In genomic region chr5:177089146-177089545, GRCh38 we compare ENCODE assay signal across 15 cellular contexts. TPM values are rescaled to one million over a fixed set of nuclear protein-coding genes. Genes with fewer than 3 reads are reported as not detected.
DNase-seq lines count a peak whose midpoint lies in the region; ATAC-seq and TF ChIP-seq lines count a peak whose summit lies in the region.
"Had no signal": no experiment of that assay in that cellular context is flagged by ENCODE, and none has a peak within 500 bp of the region (broad histone marks: within the 10 kb centered on the region; RNA-seq: fewer than 3 reads in every experiment).

No MANE protein-coding gene starts in this region.

- H3K23ac ChIP-seq in mesenchymal stem cell (ENCODE audit: low read length in 2 of 2): no peak overlapping the region

- H3K9me2 ChIP-seq in HCT116 (ENCODE audit: insufficient read depth): no peaks in the 10 kb centered on the region

- POLR2A ChIA-PET in HCT116 (lab: Charles Lee): no interaction called here

- H2BK12ac ChIP-seq in mesenchymal stem cell (ENCODE audit: low read length in 2 of 2): no peak overlapping the region

- H3K9me3 Mint-ChIP-seq in endothelial cell (ENCODE audit: unreplicated experiment): no peaks in the 10 kb centered on the region
- no peaks in the 10 kb centered on the region for H3K9me3 Mint-ChIP-seq in type B pancreatic cell
- H3K9me3 Mint-ChIP-seq: activated CD4-positive, alpha-beta memory T cell treated with anti-CD3 and anti-CD28 coated beads, Interleukin-2, amount 10 ng/mL, durations not matched to agents 7 days and 5 days; activated naive CD8-positive, alpha-beta T cell treated with anti-CD3 and anti-CD28 coated beads, Interleukin-2, amount 10 ng/mL, durations not matched to agents 7 days and 5 days had no signal

- intact Hi-C loops in HCT116 (cut with micrococcal nuclease): no loop called here

- peaks cover 7% of the 10 kb centered on the region for H3K79me1 ChIP-seq in mesenchymal stem cell (replicated peaks; ENCODE audit: low read length, poor library complexity, severe bottlenecking)

- no peak overlapping the region for H4K8ac ChIP-seq in mesenchymal stem cell (ENCODE audit: low read length)

- no peak overlapping the region for H2BK5ac ChIP-seq in mesenchymal stem cell (ENCODE audit: low read depth, low read length, poor library complexity, severe bottlenecking)

- no peaks in the 10 kb centered on the region for H3K36me3 Mint-ChIP-seq in endothelial cell (ENCODE audit: low read depth, unreplicated experiment)
- no peaks in the 10 kb centered on the region for H3K36me3 Mint-ChIP-seq in type B pancreatic cell

- peaks cover 21% of the 10 kb centered on the region for H3K79me2 ChIP-seq in HCT116 (ENCODE audit: insufficient read depth, low read length)

- H3K18ac ChIP-seq in mesenchymal stem cell (ENCODE audit: low read depth in 1 of 2, low read length in 2 of 2): peak overlapping the region in 1 of 2 experiments; percentile 31

- H2BK15ac ChIP-seq in mesenchymal stem cell (ENCODE audit: low read depth, poor library complexity, severe bottlenecking): no peak overlapping the region

- RAD21 ChIA-PET in HCT116 (lab: Charles Lee; ENCODE audit: low non-redundant PET in 1 of 2, low total read pairs in 2 of 2, uncharacterized antibody in 2 of 2, unreplicated experiment in 2 of 2): no interaction called here

- no peak overlapping the region for H3K27ac Mint-ChIP-seq in endothelial cell (ENCODE audit: unreplicated experiment)
- H3K27ac Mint-ChIP-seq in type B pancreatic cell: peak overlapping the region; percentile 77
- H3K27ac Mint-ChIP-seq: activated CD4-positive, alpha-beta memory T cell treated with anti-CD3 and anti-CD28 coated beads, Interleukin-2, amount 10 ng/mL, durations not matched to agents 7 days and 5 days; activated naive CD8-positive, alpha-beta T cell treated with anti-CD3 and anti-CD28 coated beads, Interleukin-2, amount 10 ng/mL, durations not matched to agents 7 days and 5 days had no signal

- DNase-seq in HCT116 (ENCODE audit: low read depth, low spot score) (no peak), endothelial cell (ENCODE audit: low spot score) (no peak), mesenchymal stem cell (peak; percentile 37), type B pancreatic cell (ENCODE audit: extremely low spot score, unreplicated experiment) (no peak), HuH-7 (ENCODE audit: low spot score) (no peak), GM13977 (ENCODE audit: low spot score) (no peak)
- DNase-seq: activated CD4-positive, alpha-beta memory T cell treated with anti-CD3 and anti-CD28 coated beads, Interleukin-2, amount 10 ng/mL, durations not matched to agents 7 days and 5 days; activated naive CD8-positive, alpha-beta T cell treated with anti-CD3 and anti-CD28 coated beads, Interleukin-2, amount 10 ng/mL, durations not matched to agents 7 days and 5 days; MV-4-11; NCI-H2081; NCI-H526 treated with DMSO at 0.1 percent for 48 hours; posterior cingulate gyrus had no signal

- H3K36me3 ChIP-seq in HCT116 (ENCODE audit: control insufficient read depth in 1 of 2, insufficient read depth in 2 of 2, low read length in 2 of 2): peaks cover 3 to 12% of the 10 kb centered on the region in 2 experiments; a peak in 2 of 4 replicates
- peaks cover 0 to 48% of the 10 kb centered on the region in 2 experiments for H3K36me3 ChIP-seq in mesenchymal stem cell (ENCODE audit: control insufficient read depth in 1 of 2, insufficient read depth in 2 of 2, low read depth in 1 of 2, low read length in 2 of 2)
- H3K36me3 ChIP-seq: cardiac muscle cell had no signal

- TF ChIP-seq CTCF in HCT116 (IDR thresholded peaks at IDR 0.05 in 2 of 3, conservative IDR thresholded peaks at IDR 0.05 in 1 of 3; ENCODE audit: borderline replicate concordance in 1 of 3, insufficient read depth in 1 of 3, low read depth in 2 of 3, low read length in 2 of 3) (no peak), endothelial cell (IDR thresholded peaks at IDR 0.05; ENCODE audit: unreplicated experiment) (no peak), type B pancreatic cell (conservative IDR thresholded peaks at IDR 0.05) (no peak), GM13977 (IDR thresholded peaks at IDR 0.05; ENCODE audit: extremely low read depth, insufficient read depth, missing control alignments) (no peak)

- H3K27me3 ChIP-seq in HCT116 (ENCODE audit: insufficient read depth, low read length) (no peaks in the 10 kb centered on the region), mesenchymal stem cell (ENCODE audit: control insufficient read depth in 1 of 2, insufficient read depth in 1 of 2, low read length in 2 of 2) (peaks cover 0 to 46% of the 10 kb centered on the region in 2 experiments)

- H3K27ac ChIP-seq in HCT116 (ENCODE audit: low read depth, low read length) (no peak overlapping the region), mesenchymal stem cell (ENCODE audit: low read length, poor library complexity, severe bottlenecking) (no peak overlapping the region)
- H3K27ac ChIP-seq: cardiac muscle cell had no signal

- peaks cover 28% of the 10 kb centered on the region for H3K4me1 Mint-ChIP-seq in endothelial cell (ENCODE audit: unreplicated experiment)
- peaks cover 25% of the 10 kb centered on the region for H3K4me1 Mint-ChIP-seq in type B pancreatic cell (ENCODE audit: unreplicated experiment)

- H4K91ac ChIP-seq in mesenchymal stem cell (ENCODE audit: low read length): no peak overlapping the region

- H3K4me1 ChIP-seq in HCT116 (ENCODE audit: control insufficient read depth in 1 of 2, insufficient read depth in 2 of 2, low read length in 2 of 2) (peaks cover 6 to 13% of the 10 kb centered on the region in 2 experiments; a peak in 3 of 4 replicates), mesenchymal stem cell (ENCODE audit: control insufficient read depth, insufficient read depth, low read depth, low read length) (peaks cover 51% of the 10 kb centered on the region)

- no peak overlapping the region for H3K4ac ChIP-seq in mesenchymal stem cell (ENCODE audit: low read depth in 1 of 2, low read length in 2 of 2)

- H3K9ac ChIP-seq in HCT116 (ENCODE audit: low read length) (no peak overlapping the region), mesenchymal stem cell (ENCODE audit: low read length) (no peak overlapping the region)

- TF ChIP-seq POLR2A in HCT116 (IDR thresholded peaks at IDR 0.05; ENCODE audit: borderline replicate concordance, extremely low read depth, insufficient read depth, insufficient read length): no peak

- H3K9me3 ChIP-seq in HCT116 (ENCODE audit: control insufficient read depth in 1 of 2, insufficient read depth in 1 of 2, low read depth in 1 of 2, low read length in 2 of 2) (no peaks in the 10 kb centered on the region), mesenchymal stem cell (ENCODE audit: control insufficient read depth, low read length) (no peaks in the 10 kb centered on the region)

- 52% methylated on average over 5 of the region's 5 CpGs for WGBS in mesenchymal stem cell

- TF ChIP-seq RAD21 in HCT116 (IDR thresholded peaks at IDR 0.05; ENCODE audit: low read depth): no peak

- H2BK120ac ChIP-seq in mesenchymal stem cell (ENCODE audit: low read depth, low read length): no peak overlapping the region

- H3K4me3 ChIP-seq in HCT116 (replicated peaks in 1 of 2; ENCODE audit: low read depth in 1 of 2, low read length in 2 of 2) (no peak overlapping the region), mesenchymal stem cell (ENCODE audit: insufficient read depth in 1 of 2, low read depth in 1 of 2, low read length in 2 of 2) (no peak overlapping the region)
- H3K4me3 ChIP-seq: cardiac muscle cell had no signal

- H4K20me1 ChIP-seq in HCT116 (ENCODE audit: insufficient read depth): no peaks in the 10 kb centered on the region

- H3K27me3 Mint-ChIP-seq in endothelial cell (ENCODE audit: unreplicated experiment): peaks cover 20% of the 10 kb centered on the region
- H3K27me3 Mint-ChIP-seq in type B pancreatic cell: peaks cover 21% of the 10 kb centered on the region

- ATAC-seq in HCT116 (no peak), GM18517 (IDR thresholded peaks at IDR 0.05; ENCODE audit: unreplicated experiment) (no peak)
- ATAC-seq: Panc1 had no signal

- H2AFZ ChIP-seq in HCT116 (ENCODE audit: low read depth, low read length, poor library complexity, severe bottlenecking) (no peak overlapping the region), mesenchymal stem cell (ENCODE audit: low read depth, low read length) (no peak overlapping the region)

- H3K4me3 Mint-ChIP-seq in endothelial cell (ENCODE audit: unreplicated experiment): peak overlapping the region; percentile 78
- H3K4me3 Mint-ChIP-seq in type B pancreatic cell: peak overlapping the region; percentile 57
- H3K4me3 Mint-ChIP-seq: activated CD4-positive, alpha-beta memory T cell treated with anti-CD3 and anti-CD28 coated beads, Interleukin-2, amount 10 ng/mL, durations not matched to agents 7 days and 5 days; activated naive CD8-positive, alpha-beta T cell treated with anti-CD3 and anti-CD28 coated beads, Interleukin-2, amount 10 ng/mL, durations not matched to agents 7 days and 5 days had no signal

- TSS peak; percentile 37 for BruUV-seq in HCT116 (replicated peaks; lab: Mats Ljungman, UMichigan)

- CTCF ChIA-PET in HCT116 (lab: Charles Lee): interaction anchor here (1.1 kb wide), 1 partner anchor 22 kb away, joined by 5 read pairs; no protein-coding TSS in a partner anchor

- in situ Hi-C loops in GM13977 (cut with MboI; ENCODE audit: low pct_unique_long_range_greater_than_20kb, low sequenced_read_pairs, unreplicated experiment): no loop called here

- H2AK5ac ChIP-seq in mesenchymal stem cell (ENCODE audit: low read length, severe bottlenecking): no peak overlapping the region

- H3K14ac ChIP-seq in mesenchymal stem cell (ENCODE audit: low read length in 2 of 2): no peak overlapping the region

- no peak overlapping the region for H3K4me2 ChIP-seq in HCT116 (ENCODE audit: low read length)
- peak overlapping the region; percentile 23 for H3K4me2 ChIP-seq in mesenchymal stem cell (ENCODE audit: low read length, poor library complexity, severe bottlenecking)

TF ChIP-seq in HCT116, 20 proteins besides CTCF, POLR2A, EP300 and RAD21 (continues in another document):
- TF ChIP-seq SRF (IDR thresholded peaks at IDR 0.05; ENCODE audit: low read depth) (no peak), JUND (IDR thresholded peaks at IDR 0.05) (no peak), ZFX (IDR thresholded peaks at IDR 0.05) (no peak), CBX3 (IDR thresholded peaks at IDR 0.05; ENCODE audit: low read depth) (no peak), EZH2 (IDR thresholded peaks at IDR 0.05) (no peak), ELF1 (IDR thresholded peaks at IDR 0.05; ENCODE audit: borderline replicate concordance, low read depth) (no peak), YY1 (IDR thresholded peaks at IDR 0.05; ENCODE audit: extremely low read depth, insufficient replicate concordance, low read depth, low read length) (no peak)

RNA-seq across cellular contexts. Expression of gene FGFR4, which starts 2.4 kb away (rescaled TPM):
- total RNA-seq in HCT116 (2021; ENCODE audit: unreplicated experiment): 78.1 TPM
- 63.9 and 86.8 TPM in 2 replicates for polyA plus RNA-seq in HCT116 (2012)
- 11.0 TPM for total RNA-seq in endothelial cell (ENCODE audit: unreplicated experiment)
- polyA plus RNA-seq in mesenchymal stem cell (2013, experiment 1 of 2): 16.1 TPM
- polyA plus RNA-seq in mesenchymal stem cell (2013, experiment 2 of 2): 16.0 TPM
- 33.0 and 34.1 TPM in 2 replicates for total RNA-seq in type B pancreatic cell (ENCODE audit: low replicate concordance)

RNA-seq across cellular contexts. Expression of gene NSD1, which starts 44.4 kb away (rescaled TPM):
- total RNA-seq in HCT116 (2021; ENCODE audit: unreplicated experiment): 58.8 TPM
- 10.3 and 13.0 TPM in 2 replicates for polyA plus RNA-seq in HCT116 (2012)
- total RNA-seq in endothelial cell (ENCODE audit: unreplicated experiment): 111 TPM
- 15.1 TPM for polyA plus RNA-seq in mesenchymal stem cell (2013, experiment 1 of 2)
- 14.0 TPM for polyA plus RNA-seq in mesenchymal stem cell (2013, experiment 2 of 2)
- total RNA-seq in type B pancreatic cell (ENCODE audit: low replicate concordance): 99.6 and 115 TPM in 2 replicates
